In genomic region chr11:110724358-110724757, GRCh38 we compare ENCODE assay signal across 9 cellular contexts. TPM values are rescaled to one million over a fixed set of nuclear protein-coding genes. Genes with fewer than 3 reads are reported as not detected.
"Had no signal": no experiment of that assay in that cellular context is flagged by ENCODE, and none has a peak within 500 bp of the region (broad histone marks: within the 10 kb centered on the region; RNA-seq: fewer than 3 reads in every experiment).

No MANE protein-coding gene starts in this region.

- H3K4me3 ChIP-seq: GM12878 had no signal

- ATAC-seq: GM12878 had no signal

- DNase-seq: GDM1, GF-D8 had no signal

- FAIRE-seq: G401.6, GM12878, GM12891, GM12892, GM18507, GM19239 had no signal

RNA-seq across cellular contexts. Expression of gene ARHGAP20, which starts 12.1 kb away (rescaled TPM):
- total RNA-seq: G401, GM12878 had no signal
